9 cellular contexts compared by ENCODE assay signal in the genomic region with DNA sequence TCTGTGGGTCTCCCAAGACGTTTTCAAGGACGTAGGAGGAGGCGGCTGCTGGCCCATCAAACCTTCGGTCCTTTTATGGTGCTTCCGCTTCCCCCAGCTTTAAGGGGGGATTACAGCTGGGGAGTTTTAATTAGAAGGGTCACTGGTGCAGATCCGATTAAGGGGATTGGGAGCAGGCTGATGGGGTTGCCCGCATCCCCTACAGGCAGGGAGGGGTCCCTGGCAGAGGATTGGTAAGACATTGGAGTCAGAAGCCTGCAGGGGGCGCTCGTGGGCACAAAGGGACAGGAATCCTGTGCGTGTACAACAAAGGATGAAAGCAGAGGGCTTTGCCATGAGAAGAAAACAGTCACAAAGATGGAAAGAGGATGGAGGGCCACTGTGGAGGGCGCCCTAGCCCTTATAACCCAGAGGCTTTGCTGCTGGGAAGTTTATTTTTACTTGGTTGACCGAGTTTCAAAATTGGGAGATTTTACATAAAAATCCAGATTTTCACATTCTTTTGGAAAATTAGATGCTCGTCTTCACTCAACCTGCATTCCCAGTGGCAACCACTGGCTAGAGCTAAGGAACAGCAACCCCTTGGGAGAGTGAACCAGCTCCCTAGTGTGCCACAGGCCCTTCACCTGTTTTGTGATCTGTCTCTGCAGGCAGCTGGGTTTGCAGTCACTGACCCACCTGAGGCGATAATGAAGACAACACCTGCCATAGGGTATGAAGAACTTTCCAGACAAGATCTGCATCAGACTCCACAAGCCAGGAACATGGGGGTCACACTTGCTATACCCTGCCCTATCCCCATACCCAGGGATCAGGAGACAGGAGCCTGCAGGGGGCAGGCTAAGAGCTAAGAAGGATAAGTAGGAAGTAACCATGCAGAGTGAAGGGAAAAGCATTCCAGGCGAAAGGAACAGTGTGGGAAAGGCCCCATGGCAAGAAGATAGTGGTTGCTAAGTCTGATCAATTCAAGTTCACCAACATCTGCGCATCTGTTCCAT.
DNase-seq lines count a peak whose midpoint lies in the region; ATAC-seq lines count a peak whose summit lies in the region.
"Had no signal": no experiment of that assay in that cellular context is flagged by ENCODE, and none has a peak within 500 bp of the region (broad histone marks: within the 10 kb centered on the region; RNA-seq: fewer than 3 reads in every experiment).

No MANE protein-coding gene starts in this region.

- no peak overlapping the region for H3K4me3 Mint-ChIP-seq in T-helper 1 cell treated with Interleukin-12 subunit alpha and Interleukin-12 subunit beta and Interleukin-4 antibody, amounts not matched to agents 30 μg/mL and 1 μg/mL, for 36 hours
- H3K4me3 Mint-ChIP-seq: dendritic cell treated with granulocyte-macrophage colony-stimulating factor and Interleukin-4, amounts not matched to agents 40 ng/mL and 50 ng/mL, for 4 days had no signal

- ATAC-seq in HG02759 (IDR thresholded peaks at IDR 0.05; ENCODE audit: unreplicated experiment) (no peak), HG03025 (IDR thresholded peaks at IDR 0.05; ENCODE audit: low FRiP score, unreplicated experiment) (no peak)

- DNase-seq in ELR (ENCODE audit: low read depth) (peak; percentile 79), NAMALWA (ENCODE audit: low spot score) (peak; percentile 83), anterior cingulate cortex (lab: John Stamatoyannopoulos, UW) (peak in 48 of 58 donors; percentile 4 to 86 (median 34)), hypothalamus (lab: John Stamatoyannopoulos, UW) (peak in 39 of 51 donors; percentile 3 to 75 (median 46))
- peak; percentile 24 to 74 for DNase-seq in stimulated activated CD4-positive, alpha-beta T cell treated with anti-CD3 and anti-CD28 coated beads, Interleukin-12 subunit alpha, Interleukin-12 subunit beta, amount 100 ng/mL, for 24 hours (ENCODE audit: low read depth in 2 of 2)

- no peaks in the 10 kb centered on the region for H3K36me3 Mint-ChIP-seq in T-helper 1 cell treated with Interleukin-12 subunit alpha and Interleukin-12 subunit beta and Interleukin-4 antibody, amounts not matched to agents 30 μg/mL and 1 μg/mL, for 36 hours (ENCODE audit: low read depth)

- H3K9me3 Mint-ChIP-seq in T-helper 1 cell treated with Interleukin-12 subunit alpha and Interleukin-12 subunit beta and Interleukin-4 antibody, amounts not matched to agents 30 μg/mL and 1 μg/mL, for 36 hours: no peaks in the 10 kb centered on the region

- peaks cover 28% of the 10 kb centered on the region for H3K27me3 Mint-ChIP-seq in T-helper 1 cell treated with Interleukin-12 subunit alpha and Interleukin-12 subunit beta and Interleukin-4 antibody, amounts not matched to agents 30 μg/mL and 1 μg/mL, for 36 hours (ENCODE audit: low read depth)

- no peaks in the 10 kb centered on the region for H3K4me1 Mint-ChIP-seq in T-helper 1 cell treated with Interleukin-12 subunit alpha and Interleukin-12 subunit beta and Interleukin-4 antibody, amounts not matched to agents 30 μg/mL and 1 μg/mL, for 36 hours (ENCODE audit: low read depth)

- H3K27ac Mint-ChIP-seq in T-helper 1 cell treated with Interleukin-12 subunit alpha and Interleukin-12 subunit beta and Interleukin-4 antibody, amounts not matched to agents 30 μg/mL and 1 μg/mL, for 36 hours: peak overlapping the region; percentile 23
- H3K27ac Mint-ChIP-seq: dendritic cell treated with granulocyte-macrophage colony-stimulating factor and Interleukin-4, amounts not matched to agents 40 ng/mL and 50 ng/mL, for 4 days had no signal
